Comparison of ENCODE assay signal across 10 cellular contexts in the genomic region with DNA sequence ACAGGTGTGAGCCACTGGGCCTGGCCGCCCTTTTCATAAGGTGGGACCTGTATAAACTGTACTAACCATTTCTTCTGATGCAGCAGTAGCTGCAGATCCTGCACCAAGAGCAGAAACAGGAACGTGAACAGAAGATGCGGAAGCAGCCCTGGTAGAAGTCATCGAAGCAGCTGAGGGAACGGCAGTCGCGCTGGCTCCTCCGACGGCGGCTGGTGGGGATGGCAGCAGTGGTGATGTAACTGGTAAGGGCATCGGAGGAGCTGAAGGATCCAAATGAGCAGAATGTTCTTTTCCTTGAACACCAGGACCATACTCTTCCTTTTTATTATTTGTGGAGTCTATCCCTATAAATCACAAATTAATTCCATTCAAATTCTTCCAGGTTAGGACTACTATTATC.
"Had no signal": no experiment of that assay in that cellular context is flagged by ENCODE, and none has a peak within 500 bp of the region (broad histone marks: within the 10 kb centered on the region; RNA-seq: fewer than 3 reads in every experiment).

No MANE protein-coding gene starts in this region.

- H2AFZ ChIP-seq: GM23248, GM23338 had no signal

- H3K9ac ChIP-seq: GM23248 had no signal

- FAIRE-seq: H1, H54 had no signal

- DNase-seq: GM23248, GOT3, H7, H9, HCEC 1CT, HFFc6 had no signal

- H3K27ac ChIP-seq: GM23248 had no signal

- H3K9me3 ChIP-seq: HAP-1 had no signal

- H3K4me1 ChIP-seq: HAP-1 had no signal

- H3K4me3 ChIP-seq: GM23248, GM23338, HAP-1 had no signal

- H3K4me2 ChIP-seq: GM23338 had no signal

- H3K27ac Mint-ChIP-seq: GM23338, H9, HFFc6 had no signal

- H3K4me1 Mint-ChIP-seq: GM23338, H9 had no signal

- H3K4me3 Mint-ChIP-seq: GM23338, H9, HFFc6 had no signal

- H3K9me3 Mint-ChIP-seq: GM23338, H9, HFFc6 had no signal
